ENCODE assay signal across 10 cellular contexts in the genomic region with DNA sequence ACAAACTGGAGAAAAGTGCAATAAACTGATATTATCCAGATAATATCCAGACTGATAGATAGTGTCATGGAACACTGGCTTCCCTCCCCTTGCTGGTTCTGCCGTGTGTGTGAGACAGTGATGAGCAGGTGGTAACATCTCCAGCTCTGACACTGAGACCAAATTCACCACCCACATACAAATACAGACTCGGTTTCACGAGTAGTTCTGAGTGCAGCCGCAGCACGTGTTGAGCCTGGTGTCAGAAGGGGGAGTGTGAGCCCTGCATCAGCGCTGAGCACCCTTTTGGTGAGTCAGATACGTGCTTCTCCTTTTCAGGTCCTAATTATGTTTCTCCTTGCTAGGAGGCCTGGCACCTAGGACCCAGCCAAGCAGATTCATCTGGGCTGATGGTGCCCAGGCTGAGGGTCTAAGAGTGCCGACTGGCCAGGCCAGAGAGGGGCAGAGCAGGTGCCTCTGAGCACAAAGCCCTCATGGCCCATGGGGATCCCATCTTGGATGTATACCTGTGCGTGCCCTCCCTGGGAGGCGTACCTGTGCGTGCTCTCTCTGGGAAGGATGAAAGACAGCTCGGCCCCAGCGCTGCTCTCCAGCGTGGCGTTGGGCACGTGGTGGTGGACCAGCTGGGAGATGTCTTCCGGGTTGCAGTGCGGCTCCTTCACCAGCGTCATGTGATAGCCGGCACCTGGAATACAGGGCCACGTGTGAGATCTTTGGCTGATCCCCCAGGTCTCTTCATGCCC. TPM values are rescaled to one million over a fixed set of nuclear protein-coding genes. Genes with fewer than 3 reads are reported as not detected.
DNase-seq lines count a peak whose midpoint lies in the region; ATAC-seq and TF ChIP-seq lines count a peak whose summit lies in the region.
"Had no signal": no experiment of that assay in that cellular context is flagged by ENCODE, and none has a peak within 500 bp of the region (broad histone marks: within the 10 kb centered on the region; RNA-seq: fewer than 3 reads in every experiment).

No MANE protein-coding gene starts in this region.

- H3K4me1 Mint-ChIP-seq in type B pancreatic cell (ENCODE audit: unreplicated experiment) = no peaks in the 10 kb centered on the region

- H3K36me3 Mint-ChIP-seq in type B pancreatic cell = no peaks in the 10 kb centered on the region

- peak; percentile 89 for ATAC-seq in HG02571 (IDR thresholded peaks at IDR 0.05; ENCODE audit: unreplicated experiment)
- no peak for ATAC-seq in left lobe of liver
- ATAC-seq: body of pancreas, esophagus mucosa had no signal

- TF ChIP-seq CTCF in GM10266 (IDR thresholded peaks at IDR 0.05; ENCODE audit: control insufficient read depth, insufficient read depth, low read depth, missing control alignments) (peak; percentile 4), type B pancreatic cell (conservative IDR thresholded peaks at IDR 0.05) (no peak)

- no peaks in the 10 kb centered on the region for H3K27me3 Mint-ChIP-seq in type B pancreatic cell

- DNase-seq in GM10266 (ENCODE audit: extremely low spot score) (no peak), UCSD-AML1 (lab: John Stamatoyannopoulos, UW; ENCODE audit: unreplicated experiment) (peak; percentile 25), type B pancreatic cell (ENCODE audit: extremely low spot score, unreplicated experiment) (no peak), left lobe of liver (ENCODE audit: low spot score) (no peak)
- DNase-seq in activated effector memory CD4-positive, alpha-beta T cell treated with anti-CD3 and anti-CD28 coated beads, Interleukin-2, amount 50 U/mL, for 16 hours = no peak
- DNase-seq: body of pancreas, EL, NCI-H510A treated with DMSO at 0.1 percent for 48 hours had no signal

- no peak overlapping the region for H3K27ac Mint-ChIP-seq in type B pancreatic cell

- no peaks in the 10 kb centered on the region for H3K9me3 Mint-ChIP-seq in type B pancreatic cell

- no peak overlapping the region for H3K4me3 Mint-ChIP-seq in type B pancreatic cell

RNA-seq across cellular contexts. Expression of gene RNPS1, which starts 27.3 kb away (rescaled TPM):
- total RNA-seq in type B pancreatic cell (ENCODE audit: low replicate concordance) = 180 and 241 TPM in 2 replicates
- 32.1 TPM for total RNA-seq in left lobe of liver

RNA-seq across cellular contexts. Expression of gene ECI1, which starts 43.8 kb away (rescaled TPM):
- total RNA-seq in type B pancreatic cell (ENCODE audit: low replicate concordance) (72.7 and 89.7 TPM in 2 replicates), left lobe of liver (171 TPM)

RNA-seq across cellular contexts. Expression of gene ABCA3, which starts 45.3 kb away (rescaled TPM):
- total RNA-seq in type B pancreatic cell (ENCODE audit: low replicate concordance) (10.5 and 12.5 TPM in 2 replicates), left lobe of liver (1.9 TPM)

RNA-seq across cellular contexts. Expression of gene DNASE1L2, which starts 59.0 kb away (rescaled TPM):
- total RNA-seq in type B pancreatic cell (ENCODE audit: low replicate concordance) (0.57 and 2.6 TPM in 2 replicates), left lobe of liver (1.2 TPM)
